Comparison of ENCODE assay signal across 11 cellular contexts in genomic region chr17:48597492-48597774, GRCh38. TPM values are rescaled to one million over a fixed set of nuclear protein-coding genes. Genes with fewer than 3 reads are reported as not detected.
DNase-seq lines count a peak whose midpoint lies in the region; ATAC-seq and TF ChIP-seq lines count a peak whose summit lies in the region.
"Had no signal": no experiment of that assay in that cellular context is flagged by ENCODE, and none has a peak within 500 bp of the region (broad histone marks: within the 10 kb centered on the region; RNA-seq: fewer than 3 reads in every experiment).

No MANE protein-coding gene starts in this region.

- in situ Hi-C loops in ACHN (cut with HindIII; ENCODE audit: low pct_ligation_motif_present, low pct_unique_long_range_greater_than_20kb, low sequenced_read_pairs) = no loop called here

- peak overlapping the region; percentile 76 for H3K4me3 ChIP-seq in AG04449 (ENCODE audit: low read depth, low read length)

- no peak for DNase-seq in AG04449 (ENCODE audit: low read depth, low spot score)
- no peak for DNase-seq in chondrocyte (ENCODE audit: low spot score)
- DNase-seq in naive thymus-derived CD8-positive, alpha-beta T cell = peak in 2 of 10 donors; percentile 29 to 67
- no peak for DNase-seq in NCI-H2196 (lab: John Stamatoyannopoulos, UW; ENCODE audit: unreplicated experiment)
- no peak for DNase-seq in 8988T
- DNase-seq in NCI-H345 treated with DMSO at 0.1 percent for 48 hours (lab: John Stamatoyannopoulos, UW; ENCODE audit: unreplicated experiment) = no peak
- DNase-seq in ACHN = no peak
- DNase-seq: DND-41 had no signal

- H3K4me3 Mint-ChIP-seq in IgD-negative memory B cell (peak overlapping the region; percentile 54 to 93 (median 82)), chondrocyte (ENCODE audit: unreplicated experiment) (peak overlapping the region; percentile 49)
- peak overlapping the region; percentile 59 to 90 (median 84) for H3K4me3 Mint-ChIP-seq in naive thymus-derived CD8-positive, alpha-beta T cell

- H3K36me3 Mint-ChIP-seq in IgD-negative memory B cell = no peaks in the 10 kb centered on the region
- peaks cover 2% of the 10 kb centered on the region for H3K36me3 Mint-ChIP-seq in chondrocyte (ENCODE audit: low read depth)
- peaks cover 0 to 4% (median 0%) of the 10 kb centered on the region in 3 donors for H3K36me3 Mint-ChIP-seq in naive thymus-derived CD8-positive, alpha-beta T cell

- H3K9me3 Mint-ChIP-seq in IgD-negative memory B cell (peaks cover 0 to 2% (median 0%) of the 10 kb centered on the region in 3 donors), chondrocyte (ENCODE audit: low read depth) (no peaks in the 10 kb centered on the region)
- H3K9me3 Mint-ChIP-seq in naive thymus-derived CD8-positive, alpha-beta T cell = no peaks in the 10 kb centered on the region

- peaks cover 77% of the 10 kb centered on the region for H3K27me3 Mint-ChIP-seq in IgD-negative memory B cell
- H3K27me3 Mint-ChIP-seq in chondrocyte (ENCODE audit: low read depth) = peaks cover 95% of the 10 kb centered on the region
- peaks cover 57 to 100% (median 80%) of the 10 kb centered on the region in 5 donors for H3K27me3 Mint-ChIP-seq in naive thymus-derived CD8-positive, alpha-beta T cell

- H3K27ac Mint-ChIP-seq in IgD-negative memory B cell (peak overlapping the region in 2 of 3 donors; percentile 49 to 90), chondrocyte (ENCODE audit: unreplicated experiment) (no peak overlapping the region)
- H3K27ac Mint-ChIP-seq in naive thymus-derived CD8-positive, alpha-beta T cell = peak overlapping the region in 2 of 10 donors; percentile 13 to 53

- ATAC-seq in naive thymus-derived CD8-positive, alpha-beta T cell = no peak
- ATAC-seq: HCT116 had no signal

- CTCF ChIA-PET in AG04449 (lab: Yijun Ruan, JAX) = interaction anchor here (0.9 to 2.2 kb wide), 5 partner anchors 12 to 338 kb away, joined by 3 to 8 read pairs (median 6); no protein-coding TSS in a partner anchor

- TF ChIP-seq CTCF in AG04449 (IDR thresholded peaks at IDR 0.05; ENCODE audit: insufficient read depth, low read length, missing control alignments) = no peak
- TF ChIP-seq CTCF in chondrocyte (IDR thresholded peaks at IDR 0.05) = no peak

- POLR2A ChIA-PET in AG04449 (lab: Yijun Ruan, JAX) = interaction anchor here (0.7 to 1.7 kb wide), 7 partner anchors 10 to 245 kb away, joined by 3 to 12 read pairs (median 3); no protein-coding TSS in a partner anchor
- POLR2A ChIA-PET in naive thymus-derived CD8-positive, alpha-beta T cell (lab: Charles Lee) = interaction anchor here (1.0 kb wide), 1 partner anchor 12 kb away, joined by 4 read pairs; no protein-coding TSS in a partner anchor

- peaks cover 15 to 27% (median 21%) of the 10 kb centered on the region in 3 donors for H3K4me1 Mint-ChIP-seq in IgD-negative memory B cell
- H3K4me1 Mint-ChIP-seq in chondrocyte (ENCODE audit: low read depth) = peaks cover 16% of the 10 kb centered on the region
- peaks cover 29 to 51% (median 45%) of the 10 kb centered on the region in 4 donors for H3K4me1 Mint-ChIP-seq in naive thymus-derived CD8-positive, alpha-beta T cell

RNA-seq across cellular contexts. Expression of gene HOXB5, which starts 3.9 kb away (rescaled TPM):
- not detected for polyA plus RNA-seq in IgD-negative memory B cell
- not detected in 3 replicates for total RNA-seq in chondrocyte
- not detected for total RNA-seq in naive thymus-derived CD8-positive, alpha-beta T cell
- not detected for polyA plus RNA-seq in naive thymus-derived CD8-positive, alpha-beta T cell

RNA-seq across cellular contexts. Expression of gene HOXB6, which starts 7.4 kb away (rescaled TPM):
- polyA plus RNA-seq in IgD-negative memory B cell = not detected
- total RNA-seq in chondrocyte = not detected in 3 replicates
- not detected for total RNA-seq in naive thymus-derived CD8-positive, alpha-beta T cell
- polyA plus RNA-seq in naive thymus-derived CD8-positive, alpha-beta T cell = not detected
- total RNA-seq: T-helper 2 cell treated with Interferon-gamma antibody and Interleukin-4, amounts not matched to agents 100 ng/mL and 5 ng/mL, for 36 hours had no signal

RNA-seq across cellular contexts. Expression of gene HOXB3, which starts 7.4 kb away (rescaled TPM):
- 0.34 TPM for polyA plus RNA-seq in IgD-negative memory B cell
- 0.18 to 0.57 TPM in 2 of 3 replicates, not detected in the other for total RNA-seq in chondrocyte
- 1 to 10 TPM; 7.2 to 8.1 TPM for total RNA-seq in naive thymus-derived CD8-positive, alpha-beta T cell
- under 1 TPM in 1 of 3 donors, not detected in 2; 0.19 TPM for polyA plus RNA-seq in naive thymus-derived CD8-positive, alpha-beta T cell

RNA-seq across cellular contexts. Expression of gene HOXB7, which starts 13.4 kb away (rescaled TPM):
- polyA plus RNA-seq in IgD-negative memory B cell = not detected
- not detected in 3 replicates for total RNA-seq in chondrocyte
- total RNA-seq in naive thymus-derived CD8-positive, alpha-beta T cell = not detected
- under 1 TPM in 2 of 3 donors, not detected in 1; 0.22 to 0.40 TPM for polyA plus RNA-seq in naive thymus-derived CD8-positive, alpha-beta T cell

RNA-seq across cellular contexts. Expression of gene HOXB8, which starts 17.7 kb away (rescaled TPM):
- polyA plus RNA-seq in IgD-negative memory B cell = not detected
- not detected in 3 replicates for total RNA-seq in chondrocyte
- total RNA-seq in naive thymus-derived CD8-positive, alpha-beta T cell = not detected
- polyA plus RNA-seq in naive thymus-derived CD8-positive, alpha-beta T cell = not detected
- total RNA-seq: T-helper 2 cell treated with Interferon-gamma antibody and Interleukin-4, amounts not matched to agents 100 ng/mL and 5 ng/mL, for 36 hours had no signal
